Comparison of ENCODE assay signal across 8 cellular contexts in genomic region chr13:48001127-48001881, GRCh38. TPM values are rescaled to one million over a fixed set of nuclear protein-coding genes. Genes with fewer than 3 reads are reported as not detected.
DNase-seq lines count a peak whose midpoint lies in the region; ATAC-seq and TF ChIP-seq lines count a peak whose summit lies in the region.

TSS of gene SUCLA2 (minus strand) at chr13:48001273. CDS start at chr13:48001269, 4 bp downstream.

- H3K36me3 Mint-ChIP-seq in brain, result peaks cover 11% of the 10 kb centered on the region

- peak within 1 kb of the TSS; percentile 90 to 98 (median 98) for H3K4me3 Mint-ChIP-seq in brain

- peak; percentile 97 for ATAC-seq in HG03064 (IDR thresholded peaks at IDR 0.05; ENCODE audit: low read depth, unreplicated experiment)

- peaks cover 51% of the 10 kb centered on the region for H3K4me1 Mint-ChIP-seq in brain

- H3K27me3 Mint-ChIP-seq in brain, result peaks cover 8% of the 10 kb centered on the region

- H3K4me3 ChIP-seq in iPS-11a (ENCODE audit: low read depth, low read length) (peak within 1 kb of the TSS; percentile 96), skeletal muscle cell (ENCODE audit: low read depth, low read length) (peak within 1 kb of the TSS; percentile 97)

- peaks cover 0 to 4% (median 0%) of the 10 kb centered on the region in 5 experiments for H3K9me3 Mint-ChIP-seq in brain

- DNase-seq in A172 (ENCODE audit: low spot score) (peak; percentile 70), NCI-H2107 treated with DMSO at 0.1 percent for 48 hours (lab: John Stamatoyannopoulos, UW; ENCODE audit: unreplicated experiment) (peak; percentile 29), UCSD-AML1 (lab: John Stamatoyannopoulos, UW; ENCODE audit: unreplicated experiment) (peak; percentile 95), skeletal muscle cell (ENCODE audit: low read depth) (peak; percentile 55)

- TF ChIP-seq CTCF in brain (conservative IDR thresholded peaks at IDR 0.05), result no peak

- peak; percentile 79 for TF ChIP-seq POLR2A in GM18526 (IDR thresholded peaks at IDR 0.05; ENCODE audit: extremely low read depth, insufficient read length)

- H3K27ac Mint-ChIP-seq in brain, result peak within 1 kb of the TSS; percentile 91 to 98 (median 94)

RNA-seq across cellular contexts. Expression of gene SUCLA2, which starts in this region (rescaled TPM):
- 64.4 and 74.4 TPM in 2 replicates for total RNA-seq in A172 (2014; rRNA removed; shearing (Covaris generic))
- polyA plus RNA-seq in brain (ENCODE audit: insufficient read depth, low read depth, low replicate concordance), result 17.8 TPM

Comparison
In these comparisons a context has a peak if more than half of its experiments do, and no peak if none do; other contexts are left out.
1. Peak in every context shown above with its lines: DNase-seq, ATAC-seq and H3K4me3 ChIP-seq.
2. DNase-seq: peak in every context shown above with its lines; median percentile 95 in UCSD-AML1; 70 in A172; 55 in skeletal muscle cell; 29 in NCI-H2107 treated with DMSO at 0.1 percent for 48 hours.